18 cellular contexts compared by ENCODE assay signal in genomic region chr1:203270448-203270847, GRCh38. TPM values are rescaled to one million over a fixed set of nuclear protein-coding genes. Genes with fewer than 3 reads are reported as not detected.
DNase-seq lines count a peak whose midpoint lies in the region; ATAC-seq and TF ChIP-seq lines count a peak whose summit lies in the region.
"Had no signal": no experiment of that assay in that cellular context is flagged by ENCODE, and none has a peak within 500 bp of the region (broad histone marks: within the 10 kb centered on the region; RNA-seq: fewer than 3 reads in every experiment).

No MANE protein-coding gene starts in this region.

- intact Hi-C loops in activated naive CD4-positive, alpha-beta T cell treated with anti-CD3 and anti-CD28 coated beads for 36 hours (cut with micrococcal nuclease): no loop called here
- intact Hi-C loops in PC-3 (cut with micrococcal nuclease): no loop called here

- no peak for DNase-seq in activated naive CD4-positive, alpha-beta T cell treated with anti-CD3 and anti-CD28 coated beads for 36 hours
- DNase-seq in activated naive CD4-positive, alpha-beta T cell treated with anti-CD3 and anti-CD28 coated beads, Interleukin-2, amount 50 U/mL, for 16 hours: no peak
- DNase-seq in PC-3 (no peak), foreskin keratinocyte (no peak), hypothalamus (lab: John Stamatoyannopoulos, UW) (no peak), MG63 (no peak)
- DNase-seq: islet precursor cell, NCI-H2029 treated with DMSO at 0.1 percent for 48 hours had no signal

- H3K9me3 ChIP-seq in PC-3 (ENCODE audit: low read length) (no peaks in the 10 kb centered on the region), skeletal muscle tissue (ENCODE audit: control insufficient read depth in 3 of 3, low read length in 3 of 3) (no peaks in the 10 kb centered on the region), MG63 (no peaks in the 10 kb centered on the region)
- H3K9me3 ChIP-seq: esophagus muscularis mucosa, suprapubic skin had no signal

- no peaks in the 10 kb centered on the region for H3K79me2 ChIP-seq in PC-3 (ENCODE audit: low read length)

- TF ChIP-seq CTCF in PC-3 (conservative IDR thresholded peaks at IDR 0.05; ENCODE audit: low read depth, low read length): no peak
- TF ChIP-seq CTCF in foreskin keratinocyte (conservative IDR thresholded peaks at IDR 0.05): peak; percentile 9

- no peak for ATAC-seq in PC-3
- no peak for ATAC-seq in foreskin keratinocyte
- ATAC-seq in HG03097 (IDR thresholded peaks at IDR 0.05; ENCODE audit: low FRiP score, unreplicated experiment): no peak

- H3F3A ChIP-seq in PC-3 (ENCODE audit: low read length, unreplicated experiment): no peaks in the 10 kb centered on the region

- H3K4me3 ChIP-seq in PC-3 (ENCODE audit: low read length) (no peak overlapping the region), skeletal muscle tissue (ENCODE audit: low read length in 3 of 3) (peak overlapping the region in 2 of 3 donors; percentile 22 to 41), MG63 (no peak overlapping the region)
- H3K4me3 ChIP-seq: esophagus muscularis mucosa, suprapubic skin had no signal

- POLR2A ChIA-PET in PC-3 (lab: Charles Lee; ENCODE audit: unreplicated experiment): no interaction called here

- H3K4me1 ChIP-seq in PC-3 (ENCODE audit: insufficient read depth, low read length): peaks cover 23% of the 10 kb centered on the region
- peaks cover 17% of the 10 kb centered on the region for H3K4me1 ChIP-seq in foreskin keratinocyte
- H3K4me1 ChIP-seq in skeletal muscle tissue (ENCODE audit: control insufficient read depth in 3 of 3, insufficient read depth in 3 of 3, low read length in 3 of 3): peaks cover 56 to 68% (median 67%) of the 10 kb centered on the region in 3 donors

- no peaks in the 10 kb centered on the region for H3K36me3 Mint-ChIP-seq in activated naive CD4-positive, alpha-beta T cell treated with anti-CD3 and anti-CD28 coated beads for 36 hours (ENCODE audit: low read depth)
- H3K36me3 Mint-ChIP-seq: activated naive CD4-positive, alpha-beta T cell treated with anti-CD3 and anti-CD28 coated beads, Interleukin-2, amount 50 U/mL, for 72 hours had no signal

- H2AFZ ChIP-seq in PC-3 (ENCODE audit: low read length): peak overlapping the region; percentile 63; the same call in 1 of the 2 replicates

- no peak overlapping the region for H3K27ac ChIP-seq in PC-3 (ENCODE audit: low read length)
- no peak overlapping the region for H3K27ac ChIP-seq in foreskin keratinocyte
- H3K27ac ChIP-seq in skeletal muscle tissue (ENCODE audit: low read depth, low read length): peak overlapping the region; percentile 69
- H3K27ac ChIP-seq: brain microvascular endothelial cell, suprapubic skin had no signal

- H3K4me2 ChIP-seq in PC-3 (ENCODE audit: low read length): no peak overlapping the region

- peaks cover 43% of the 10 kb centered on the region for H3K4me1 Mint-ChIP-seq in activated naive CD4-positive, alpha-beta T cell treated with anti-CD3 and anti-CD28 coated beads for 36 hours (ENCODE audit: low read depth)

- no peaks in the 10 kb centered on the region for H3K9me3 Mint-ChIP-seq in activated naive CD4-positive, alpha-beta T cell treated with anti-CD3 and anti-CD28 coated beads for 36 hours
- H3K9me3 Mint-ChIP-seq: activated naive CD4-positive, alpha-beta T cell treated with anti-CD3 and anti-CD28 coated beads, Interleukin-2, amount 50 U/mL, for 72 hours; dendritic cell treated with granulocyte-macrophage colony-stimulating factor and Interleukin-4, amounts not matched to agents 40 ng/mL and 50 ng/mL, for 4 days had no signal

- H3K36me3 ChIP-seq in PC-3 (ENCODE audit: low read depth, low read length) (no peaks in the 10 kb centered on the region), skeletal muscle tissue (ENCODE audit: control insufficient read depth in 3 of 3, insufficient read depth in 3 of 3, low read length in 3 of 3) (no peaks in the 10 kb centered on the region), MG63 (no peaks in the 10 kb centered on the region)
- H3K36me3 ChIP-seq: brain microvascular endothelial cell, esophagus muscularis mucosa, suprapubic skin had no signal

- no peaks in the 10 kb centered on the region for H3K9me2 ChIP-seq in PC-3 (replicated peaks; ENCODE audit: low read length)

- H4K20me1 ChIP-seq in PC-3 (ENCODE audit: low read length): no peaks in the 10 kb centered on the region

- H3K27me3 Mint-ChIP-seq in activated naive CD4-positive, alpha-beta T cell treated with anti-CD3 and anti-CD28 coated beads for 36 hours (ENCODE audit: low read depth): no peaks in the 10 kb centered on the region

- no TSS peak for BruUV-seq in PC-3 (replicated peaks; lab: Mats Ljungman, UMichigan)

- CTCF ChIA-PET in activated naive CD4-positive, alpha-beta T cell treated with anti-CD3 and anti-CD28 coated beads for 36 hours (lab: Charles Lee): interaction anchor here (0.6 to 11.2 kb wide), 18 partner anchors 19 to 235 kb away, joined by 3 to 686 read pairs (median 6); partner anchors contain the start of genes BTG2 and FMOD
- CTCF ChIA-PET in PC-3 (lab: Charles Lee): interaction anchor here (0.6 to 0.9 kb wide), 2 partner anchors 72 to 231 kb away, joined by 3 read pairs; no protein-coding TSS in a partner anchor

- no peak overlapping the region for H3K4me3 Mint-ChIP-seq in activated naive CD4-positive, alpha-beta T cell treated with anti-CD3 and anti-CD28 coated beads for 36 hours
- H3K4me3 Mint-ChIP-seq: dendritic cell treated with granulocyte-macrophage colony-stimulating factor and Interleukin-4, amounts not matched to agents 40 ng/mL and 50 ng/mL, for 4 days had no signal

- no peaks in the 10 kb centered on the region for H3K27me3 ChIP-seq in PC-3 (ENCODE audit: low read length)
- no peaks in the 10 kb centered on the region for H3K27me3 ChIP-seq in foreskin keratinocyte
- no peaks in the 10 kb centered on the region for H3K27me3 ChIP-seq in skeletal muscle tissue (ENCODE audit: control insufficient read depth in 3 of 3, insufficient read depth in 3 of 3, low read length in 3 of 3)
- no peaks in the 10 kb centered on the region; the same call in 1 of the 2 replicates for H3K27me3 ChIP-seq in MG63
- H3K27me3 ChIP-seq: brain microvascular endothelial cell, esophagus muscularis mucosa, suprapubic skin had no signal

- H3K27ac Mint-ChIP-seq in activated naive CD4-positive, alpha-beta T cell treated with anti-CD3 and anti-CD28 coated beads for 36 hours: peak overlapping the region; percentile 69
- H3K27ac Mint-ChIP-seq: dendritic cell treated with granulocyte-macrophage colony-stimulating factor and Interleukin-4, amounts not matched to agents 40 ng/mL and 50 ng/mL, for 4 days had no signal

- H3K9ac ChIP-seq in PC-3 (ENCODE audit: low read length) (no peak overlapping the region), skeletal muscle tissue (ENCODE audit: low read depth in 1 of 3, low read length in 3 of 3) (peak overlapping the region in 2 of 3 donors; percentile 28 to 69)

RNA-seq across cellular contexts. Expression of gene BTG2, which starts 34.9 kb away (rescaled TPM):
- 100 to 1,000 TPM; 106 to 109 TPM for total RNA-seq in activated naive CD4-positive, alpha-beta T cell treated with anti-CD3 and anti-CD28 coated beads for 36 hours
- total RNA-seq in PC-3 (2014; rRNA removed) (2.2 and 2.4 TPM in 2 replicates), foreskin keratinocyte (25.5 and 26.5 TPM in 2 replicates), skeletal muscle tissue (32.4 TPM)
- 15.0 and 19.0 TPM in 2 replicates for polyA plus RNA-seq in foreskin keratinocyte
- total RNA-seq in MG63 (2014; rRNA removed; shearing (Covaris generic); ENCODE audit: low replicate concordance): 0.10 and 2.0 TPM in 2 replicates

RNA-seq across cellular contexts. Expression of gene CHIT1, which starts 41.0 kb away (rescaled TPM):
- total RNA-seq in activated naive CD4-positive, alpha-beta T cell treated with anti-CD3 and anti-CD28 coated beads for 36 hours: 1 to 10 TPM; 1.1 to 1.3 TPM
- total RNA-seq in PC-3 (2014; rRNA removed) (0.06 TPM in 1 of 2 replicates, not detected in the other), foreskin keratinocyte (not detected in 2 replicates), skeletal muscle tissue (under 0.01 TPM)
- not detected in 2 replicates for polyA plus RNA-seq in foreskin keratinocyte
- total RNA-seq in MG63 (2014; rRNA removed; shearing (Covaris generic); ENCODE audit: low replicate concordance): not detected in 2 replicates
- total RNA-seq: HT-29, occipital lobe had no signal
- polyA plus RNA-seq: AG04450 had no signal

Comparison
In these comparisons a context has a peak if more than half of its experiments do, and no peak if none do; other contexts are left out.
1. H3K4me3 ChIP-seq: peak in skeletal muscle tissue (2 of 3); none in PC-3 (single experiment) and MG63 (single experiment).